In genomic region chr4:190021973-190022372, GRCh38 we compare ENCODE assay signal across 15 cellular contexts. TPM values are rescaled to one million over a fixed set of nuclear protein-coding genes. Genes with fewer than 3 reads are reported as not detected.
"Had no signal": no experiment of that assay in that cellular context is flagged by ENCODE, and none has a peak within 500 bp of the region (broad histone marks: within the 10 kb centered on the region; RNA-seq: fewer than 3 reads in every experiment).

No MANE protein-coding gene starts in this region.

RNA-seq across cellular contexts. Expression of gene FRG2, which starts 5.1 kb away (rescaled TPM):
- total RNA-seq: activated B cell treated with CpG ODN at 0.5 μM for 24 hours; activated CD4-positive, alpha-beta T cell treated with anti-CD3 and anti-CD28 coated beads, Interleukin-2, amount 10 ng/mL, durations not matched to agents 24 days and 14 days; activated CD8-positive, alpha-beta T cell treated with anti-CD3 and anti-CD28 coated beads for 36 hours; activated naive CD4-positive, alpha-beta T cell treated with anti-CD3 and anti-CD28 coated beads for 36 hours; activated T-cell treated with anti-CD3 and anti-CD28 coated beads, Interleukin-2, amount 50 U/mL, for 4 hours; activated T-cell treated with anti-CD3 and anti-CD28 coated beads, Interleukin-2, amount 50 U/mL, for 72 hours; activated T-helper 1 cell treated with anti-CD3 and anti-CD28 coated beads, Interleukin-12 subunit alpha, Interleukin-12 subunit beta, Interleukin-2, Interleukin-4 antibody, amounts not matched to agents 30 ng/mL and 10 ng/mL and 1 ng/mL, durations not matched to agents 14 hours and 24 hours and 36 hours; adrenal gland; aorta; cardiac septum had no signal
- polyA plus RNA-seq: adrenal gland, aorta had no signal

RNA-seq across cellular contexts. Expression of gene DBET, which starts 42.3 kb away (rescaled TPM):
- total RNA-seq: activated B cell treated with CpG ODN at 0.5 μM for 24 hours; activated CD4-positive, alpha-beta memory T cell treated with anti-CD3 and anti-CD28 coated beads for 36 hours; activated CD4-positive, alpha-beta T cell treated with anti-CD3 and anti-CD28 coated beads, Interleukin-2, amount 10 ng/mL, durations not matched to agents 24 days and 14 days; activated CD8-positive, alpha-beta memory T cell treated with anti-CD3 and anti-CD28 coated beads for 36 hours; activated CD8-positive, alpha-beta T cell treated with anti-CD3 and anti-CD28 coated beads for 36 hours; activated naive CD4-positive, alpha-beta T cell treated with anti-CD3 and anti-CD28 coated beads, Interleukin-2, amount 50 U/mL, for 72 hours; activated naive CD8-positive, alpha-beta T cell treated with anti-CD3 and anti-CD28 coated beads for 36 hours; activated T-cell treated with anti-CD3 and anti-CD28 coated beads, Interleukin-2, amount 50 U/mL, for 72 hours; activated T-helper 1 cell treated with anti-CD3 and anti-CD28 coated beads, Interleukin-12 subunit alpha, Interleukin-12 subunit beta, Interleukin-2, Interleukin-4 antibody, amounts not matched to agents 30 ng/mL and 10 ng/mL and 1 ng/mL, durations not matched to agents 14 hours and 24 hours and 36 hours; activated T-helper 17 cell treated with anti-CD3 and anti-CD28 coated beads, Interleukin-2, amount 50 U/mL, for 72 hours; adrenal gland; aorta had no signal
- polyA plus RNA-seq: adrenal gland, aorta had no signal
